In genomic region chr2:240435955-240436625, GRCh38 we compare ENCODE assay signal across 8 cellular contexts. TPM values are rescaled to one million over a fixed set of nuclear protein-coding genes. Genes with fewer than 3 reads are reported as not detected.
A peak's percentile ranks its signal among the peaks of the same experiment; 100 is the strongest.
DNase-seq lines count a peak whose midpoint lies in the region; ATAC-seq and TF ChIP-seq lines count a peak whose summit lies in the region.

No MANE protein-coding gene starts in this region.

- peak; percentile 51 for DNase-seq in NCI-H2227 (lab: John Stamatoyannopoulos, UW; ENCODE audit: unreplicated experiment)
- no peak for DNase-seq in NCI-H2227 treated with DMSO at 0.1 percent for 48 hours (lab: John Stamatoyannopoulos, UW)
- DNase-seq in adrenal gland = peak in 5 of 7 donors; percentile 20 to 56 (median 41)
- DNase-seq in stimulated activated naive B cell treated with anti-CD40 and anti-IgM and Interleukin-4, amounts not matched to agents 10 μg/mL and 1 μg/mL and 100 μg/mL, for 72 hours = no peak
- DNase-seq in HPDE6-E6E7 (ENCODE audit: extremely low spot score) = no peak
- DNase-seq in HUDEP-2 (lab: John Stamatoyannopoulos, UW; ENCODE audit: unreplicated experiment in 76 of 76) = no peak

- intact Hi-C loops in adrenal gland (cut with DNase I) = loop anchor here in 1 of 2 donors (5.0 kb wide), 1 partner anchor 204 kb away; no protein-coding TSS in a partner anchor

- H3K9ac ChIP-seq in iPS-20b (ENCODE audit: low read depth, low read length) = no peak overlapping the region; the same call in 1 of the 2 replicates

- H3K4me1 Mint-ChIP-seq in stimulated activated naive B cell treated with anti-CD40 and anti-IgM and Interleukin-4, amounts not matched to agents 10 μg/mL and 1 μg/mL and 100 μg/mL, for 72 hours = peaks cover 14 to 33% of the 10 kb centered on the region in 2 donors

- H3K27ac Mint-ChIP-seq in stimulated activated naive B cell treated with anti-CD40 and anti-IgM and Interleukin-4, amounts not matched to agents 10 μg/mL and 1 μg/mL and 100 μg/mL, for 72 hours = no peak overlapping the region

- peak; percentile 3 for ATAC-seq in HG03442 (IDR thresholded peaks at IDR 0.05; ENCODE audit: unreplicated experiment)
- peak; percentile 22 to 24 for ATAC-seq in stimulated activated naive B cell treated with anti-CD40 and anti-IgM and Interleukin-4, amounts not matched to agents 10 μg/mL and 1 μg/mL and 100 μg/mL, for 72 hours (replicated peaks)

- H3K9me3 Mint-ChIP-seq in stimulated activated naive B cell treated with anti-CD40 and anti-IgM and Interleukin-4, amounts not matched to agents 10 μg/mL and 1 μg/mL and 100 μg/mL, for 72 hours = no peaks in the 10 kb centered on the region

- WGBS in adrenal gland, 4 donors = 0 to 1% (median 0%) methylated on average over 11 to 86 of the region's 86 CpGs; no CpG with 5 or more reads in 1 of the 4 donors

- H3K4me3 ChIP-seq in adrenal gland (peak overlapping the region in 3 of 4 donors; percentile 15 to 96 (median 69)), iPS-20b (ENCODE audit: low read length) (peak overlapping the region; percentile 68; the same call in 1 of the 2 replicates)

- H3K27me3 ChIP-seq in adrenal gland = no peaks in the 10 kb centered on the region
- H3K27me3 ChIP-seq in iPS-20b (ENCODE audit: insufficient read depth, low read length) = peaks cover 47% of the 10 kb centered on the region

- no peaks in the 10 kb centered on the region for H3K9me3 ChIP-seq in adrenal gland (replicated peaks in 1 of 3)
- no peaks in the 10 kb centered on the region for H3K9me3 ChIP-seq in iPS-20b (ENCODE audit: insufficient read depth, low read depth, low read length)

- H3K36me3 ChIP-seq in adrenal gland (replicated peaks in 1 of 2) (no peaks in the 10 kb centered on the region), iPS-20b (ENCODE audit: insufficient read depth, low read depth, low read length) (no peaks in the 10 kb centered on the region)

- H3K4me1 ChIP-seq in adrenal gland (replicated peaks in 1 of 2) = peaks cover 33 to 37% of the 10 kb centered on the region in 2 donors
- H3K4me1 ChIP-seq in iPS-20b (ENCODE audit: insufficient read depth, low read length) = peaks cover 3% of the 10 kb centered on the region; the same call in 1 of the 2 replicates

- peak overlapping the region; percentile 61 to 73 for H3K4me3 Mint-ChIP-seq in stimulated activated naive B cell treated with anti-CD40 and anti-IgM and Interleukin-4, amounts not matched to agents 10 μg/mL and 1 μg/mL and 100 μg/mL, for 72 hours

- H3K36me3 Mint-ChIP-seq in stimulated activated naive B cell treated with anti-CD40 and anti-IgM and Interleukin-4, amounts not matched to agents 10 μg/mL and 1 μg/mL and 100 μg/mL, for 72 hours = no peaks in the 10 kb centered on the region

- peak in 1 of 2 donors; percentile 3 for TF ChIP-seq POLR2A in adrenal gland (IDR thresholded peaks at IDR 0.05)

- no peak for TF ChIP-seq CTCF in adrenal gland (IDR thresholded peaks at IDR 0.05)

- H3K27me3 Mint-ChIP-seq in stimulated activated naive B cell treated with anti-CD40 and anti-IgM and Interleukin-4, amounts not matched to agents 10 μg/mL and 1 μg/mL and 100 μg/mL, for 72 hours = peaks cover 40 to 57% of the 10 kb centered on the region in 2 donors

- H3K27ac ChIP-seq in adrenal gland = peak overlapping the region; percentile 79 to 100 (median 91)
- no peak overlapping the region for H3K27ac ChIP-seq in iPS-20b (ENCODE audit: low read length)

RNA-seq across cellular contexts. Expression of gene GPC1, which starts 0.6 kb away (rescaled TPM):
- total RNA-seq in adrenal gland = 100 to 1,000 TPM in 7 of 8 donors, 10 to 100 TPM in 1; 75.1 to 202 (median 143) TPM
- polyA plus RNA-seq in adrenal gland = 10 to 100 TPM; 13.4 to 97.6 (median 70.9) TPM

Comparison
In these comparisons a context has a peak if more than half of its experiments do, and no peak if none do; other contexts are left out.
1. DNase-seq: peak in NCI-H2227 (single experiment) and adrenal gland (5 of 7); none in NCI-H2227 treated with DMSO at 0.1 percent for 48 hours (single experiment), stimulated activated naive B cell treated with anti-CD40 and anti-IgM and Interleukin-4, amounts not matched to agents 10 μg/mL and 1 μg/mL and 100 μg/mL, for 72 hours (single experiment), HPDE6-E6E7 (single experiment) and HUDEP-2 (0 of 76).